In genomic region chr4:93788712-93789111, GRCh38 we compare ENCODE assay signal across 11 cellular contexts. TPM values are rescaled to one million over a fixed set of nuclear protein-coding genes. Genes with fewer than 3 reads are reported as not detected.
DNase-seq lines count a peak whose midpoint lies in the region; ATAC-seq, FAIRE-seq and TF ChIP-seq lines count a peak whose summit lies in the region.
"Had no signal": no experiment of that assay in that cellular context is flagged by ENCODE, and none has a peak within 500 bp of the region (broad histone marks: within the 10 kb centered on the region; RNA-seq: fewer than 3 reads in every experiment).

No MANE protein-coding gene starts in this region.

- H3K4me3 ChIP-seq in Karpas-422 (ENCODE audit: low read length) (no peak overlapping the region), bronchial epithelial cell (ENCODE audit: low read depth, low read length) (no peak overlapping the region), retinal pigment epithelial cell (ENCODE audit: low read length) (no peak overlapping the region)
- H3K4me3 ChIP-seq: BLaER1 had no signal

- no peak for ATAC-seq in HG02678 (IDR thresholded peaks at IDR 0.05; ENCODE audit: unreplicated experiment)
- ATAC-seq in HG02885 (IDR thresholded peaks at IDR 0.05; ENCODE audit: poor library complexity, unreplicated experiment) = no peak

- H3K9me3 ChIP-seq in Karpas-422 (ENCODE audit: low read length) = no peaks in the 10 kb centered on the region
- H3K9me3 ChIP-seq: BLaER1 had no signal

- H3K27me3 ChIP-seq in Karpas-422 (ENCODE audit: low read length) (no peaks in the 10 kb centered on the region), bronchial epithelial cell (ENCODE audit: control insufficient read depth, insufficient read depth, low read length) (no peaks in the 10 kb centered on the region)
- H3K27me3 ChIP-seq: BLaER1 had no signal

- H3K27ac ChIP-seq in Karpas-422 (ENCODE audit: low read length) = no peak overlapping the region
- H3K27ac ChIP-seq: BLaER1 had no signal

- no peak overlapping the region for H3K4me2 ChIP-seq in Karpas-422 (ENCODE audit: low read depth, low read length, poor library complexity, severe bottlenecking)
- H3K4me2 ChIP-seq: BLaER1 had no signal

- no peaks in the 10 kb centered on the region for H3K9me2 ChIP-seq in Karpas-422 (replicated peaks; ENCODE audit: insufficient read depth, low read length)

- peak; percentile 19 for DNase-seq in NCI-H2171 treated with DMSO at 0.1 percent for 48 hours (lab: John Stamatoyannopoulos, UW)
- DNase-seq in NCI-H2171 (lab: John Stamatoyannopoulos, UW) = no peak
- peak; percentile 64 for DNase-seq in Karpas-422
- peak; percentile 40 for DNase-seq in bronchial epithelial cell (ENCODE audit: low read depth)
- no peak for DNase-seq in retinal pigment epithelial cell (ENCODE audit: low read depth)
- DNase-seq in activated naive CD4-positive, alpha-beta T cell (lab: John Stamatoyannopoulos, UW) = no peak
- DNase-seq: NCI-H446 treated with DMSO at 0.1 percent for 48 hours; stimulated activated CD4-positive, alpha-beta T cell treated with anti-CD3 and anti-CD28 coated beads, Interleukin-4, amount 100 ng/mL, for 24 hours had no signal

- H3K79me2 ChIP-seq in Karpas-422 (ENCODE audit: low read length) = no peaks in the 10 kb centered on the region

- no peaks in the 10 kb centered on the region for H3K4me1 ChIP-seq in Karpas-422 (ENCODE audit: low read length)
- H3K4me1 ChIP-seq: BLaER1 had no signal

- H4K20me1 ChIP-seq in Karpas-422 (ENCODE audit: insufficient read depth, low read depth, low read length) = no peaks in the 10 kb centered on the region
- H4K20me1 ChIP-seq: BLaER1 had no signal

- H3K36me3 ChIP-seq in Karpas-422 (ENCODE audit: insufficient read depth, low read length) (no peaks in the 10 kb centered on the region), bronchial epithelial cell (ENCODE audit: control insufficient read depth, insufficient read depth, low read length) (no peaks in the 10 kb centered on the region)
- H3K36me3 ChIP-seq: BLaER1 had no signal

- no peak overlapping the region for H2AFZ ChIP-seq in Karpas-422 (ENCODE audit: low read length)

- TF ChIP-seq CTCF in bronchial epithelial cell (IDR thresholded peaks at IDR 0.05; ENCODE audit: insufficient read depth, low read length, severe bottlenecking) (peak; percentile 47), retinal pigment epithelial cell (conservative IDR thresholded peaks at IDR 0.05; ENCODE audit: low read depth, low read length) (peak; percentile 68)

- no peak overlapping the region for H3K9ac ChIP-seq in Karpas-422 (ENCODE audit: low read length)
- H3K9ac ChIP-seq: BLaER1 had no signal

- FAIRE-seq in bronchial epithelial cell (lab: Jason Lieb, UNC) = no peak

RNA-seq across cellular contexts. Expression of gene ATOH1, which starts 39.8 kb away (rescaled TPM):
- total RNA-seq in Karpas-422 (2014; rRNA removed; shearing (Covaris generic); ENCODE audit: low replicate concordance) = not detected in 2 replicates
- not detected in 2 replicates for total RNA-seq in bronchial epithelial cell

Comparison
In these comparisons a context has a peak if more than half of its experiments do, and no peak if none do; other contexts are left out.
1. DNase-seq: peak in NCI-H2171 treated with DMSO at 0.1 percent for 48 hours (single experiment), Karpas-422 (single experiment) and bronchial epithelial cell (single experiment); none in NCI-H2171 (single experiment), retinal pigment epithelial cell (single experiment) and activated naive CD4-positive, alpha-beta T cell (0 of 4).